In genomic region chr2:241314933-241315182, GRCh38 we compare ENCODE assay signal across 8 cellular contexts. TPM values are rescaled to one million over a fixed set of nuclear protein-coding genes. Genes with fewer than 3 reads are reported as not detected.
A peak's percentile ranks its signal among the peaks of the same experiment; 100 is the strongest.
DNase-seq lines count a peak whose midpoint lies in the region; ATAC-seq, FAIRE-seq and TF ChIP-seq lines count a peak whose summit lies in the region.

No MANE protein-coding gene starts in this region.

- H3K9ac ChIP-seq in muscle layer of colon (ENCODE audit: low read length): peak overlapping the region; percentile 78

- TF ChIP-seq CTCF in AG10803 (conservative IDR thresholded peaks at IDR 0.05; ENCODE audit: low read length) (no peak), breast epithelium (IDR thresholded peaks at IDR 0.05) (no peak)

- H3K27me3 ChIP-seq in breast epithelium (no peaks in the 10 kb centered on the region), muscle layer of colon (ENCODE audit: control insufficient read depth in 1 of 2, insufficient read depth in 2 of 2, low read length in 2 of 2) (no peaks in the 10 kb centered on the region)

- DNase-seq in AG10803 (ENCODE audit: low read depth) (no peak), breast epithelium (ENCODE audit: low spot score in 2 of 2) (no peak), NCI-H526 treated with DMSO at 0.1 percent for 48 hours (lab: John Stamatoyannopoulos, UW) (no peak), H54 (ENCODE audit: insufficient read length, low spot score) (no peak)
- DNase-seq in stimulated activated CD4-positive, alpha-beta T cell treated with anti-CD3 and anti-CD28 coated beads, Interleukin-2, amount 100 ng/mL, for 24 hours: no peak

- H3K9me3 ChIP-seq in breast epithelium: no peaks in the 10 kb centered on the region
- H3K9me3 ChIP-seq in muscle layer of colon (ENCODE audit: low read length): no peaks in the 10 kb centered on the region

- ATAC-seq in HG03060 (IDR thresholded peaks at IDR 0.05; ENCODE audit: low read depth, unreplicated experiment) (peak; percentile 7), HG03095 (IDR thresholded peaks at IDR 0.05; ENCODE audit: unreplicated experiment) (no peak)

- H3K36me3 ChIP-seq in breast epithelium (no peaks in the 10 kb centered on the region), muscle layer of colon (ENCODE audit: insufficient read depth, low read length) (no peaks in the 10 kb centered on the region)

- no peak for FAIRE-seq in H54 (lab: Jason Lieb, UNC)

- H3K4me3 ChIP-seq in AG10803 (ENCODE audit: low read length) (peak overlapping the region; percentile 98), breast epithelium (peak overlapping the region; percentile 63 to 90 (median 86)), muscle layer of colon (ENCODE audit: low read depth in 1 of 2, low read length in 2 of 2) (peak overlapping the region; percentile 94 to 99)

- H3K4me1 ChIP-seq in breast epithelium (peaks cover 0 to 18% of the 10 kb centered on the region in 2 donors), muscle layer of colon (ENCODE audit: insufficient read depth, low read length) (peaks cover 28% of the 10 kb centered on the region)

- intact Hi-C loops in breast epithelium (cut with DNase I; ENCODE audit: low total_unique reads): loop anchor here (5.0 kb wide), 1 partner anchor 213 kb away; the partner anchor contains the start of gene MTERF4

- TF ChIP-seq POLR2A in breast epithelium (IDR thresholded peaks at IDR 0.05) (peak; percentile 49), H54 (IDR thresholded peaks at IDR 0.05; ENCODE audit: low read depth, low read length) (no peak; the same call in 1 of the 2 replicates)

- H3K27ac ChIP-seq in breast epithelium (peak overlapping the region; percentile 96 to 99), muscle layer of colon (ENCODE audit: low read depth, low read length) (peak overlapping the region; percentile 100)

RNA-seq across cellular contexts. Expression of gene HDLBP, which starts 0.6 kb away (rescaled TPM):
- total RNA-seq in breast epithelium: 100 to 1,000 TPM; 339 to 515 (median 383) TPM

RNA-seq across cellular contexts. Expression of gene SEPTIN2, which starts 0.9 kb away (rescaled TPM):
- 100 to 1,000 TPM; 298 to 321 (median 299) TPM for total RNA-seq in breast epithelium

RNA-seq across cellular contexts. Expression of gene FARP2, which starts 41.2 kb away (rescaled TPM):
- total RNA-seq in breast epithelium: 10 to 100 TPM; 34.4 to 43.3 (median 40.3) TPM
